ENCODE assay signal across 8 cellular contexts in the genomic region with DNA sequence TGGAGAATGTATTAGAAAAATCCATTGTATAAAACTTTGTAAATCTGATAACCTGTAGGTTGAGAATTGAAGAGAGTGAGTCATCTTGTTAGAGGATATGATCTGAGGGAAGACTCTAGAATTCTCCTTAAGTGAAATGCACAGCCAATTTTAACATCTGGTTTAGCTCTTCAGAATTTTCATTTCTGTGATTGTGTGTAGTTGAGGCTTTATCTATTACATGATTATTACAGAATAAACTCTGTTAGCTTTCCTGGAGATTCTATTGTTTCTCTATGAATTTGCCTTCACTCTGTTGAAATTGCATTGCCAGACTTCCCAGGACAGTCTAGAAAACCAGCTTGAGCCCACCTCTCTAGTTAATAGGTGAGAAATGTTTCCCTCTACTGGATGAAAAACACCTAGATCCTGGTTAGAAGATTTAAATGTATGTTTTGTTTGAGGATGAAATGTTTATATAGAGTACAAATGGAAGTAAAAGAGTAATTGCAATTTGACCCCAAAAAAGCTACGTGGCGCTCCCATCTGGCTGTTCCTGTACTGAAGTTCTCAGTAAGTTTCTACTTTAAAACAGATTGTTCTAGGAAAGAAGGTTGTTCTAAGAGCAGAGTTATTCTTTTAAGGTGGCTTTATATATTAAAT. TPM values are rescaled to one million over a fixed set of nuclear protein-coding genes. Genes with fewer than 3 reads are reported as not detected.
DNase-seq lines count a peak whose midpoint lies in the region; ATAC-seq lines count a peak whose summit lies in the region.

No MANE protein-coding gene starts in this region.

- H3K14ac ChIP-seq in neuronal stem cell (ENCODE audit: low read length), result no peak overlapping the region

- no peak overlapping the region for H3K4me2 ChIP-seq in neuronal stem cell (ENCODE audit: insufficient read depth, low read length, poor library complexity, severe bottlenecking)

- WGBS in thymus, result 32% methylated on average over 2 of the region's 2 CpGs
- WGBS in neuronal stem cell (ENCODE audit: extremely low coverage in 2 of 2, insufficient read length in 2 of 2, insufficient replicate concordance in 1 of 2), 2 donors, result no CpG with 5 or more reads among the region's 2 CpGs

- no peak overlapping the region for H2AFZ ChIP-seq in neuronal stem cell (ENCODE audit: low read length)

- ATAC-seq in HG02759 (IDR thresholded peaks at IDR 0.05; ENCODE audit: unreplicated experiment) (no peak), GM18870 (IDR thresholded peaks at IDR 0.05; ENCODE audit: unreplicated experiment) (no peak)

- H3K4me3 ChIP-seq in iPS-18c (ENCODE audit: insufficient read depth, low read depth, low read length) (peak overlapping the region; percentile 92; the same call in 1 of the 2 replicates), thymus (ENCODE audit: low read length) (peak overlapping the region; percentile 32), neuronal stem cell (ENCODE audit: low read length in 2 of 2) (peak overlapping the region in 1 of 2 donors; percentile 65)

- no peak overlapping the region for H2BK120ac ChIP-seq in neuronal stem cell (ENCODE audit: low read depth, low read length)

- H2AK5ac ChIP-seq in neuronal stem cell (ENCODE audit: low read depth, low read length), result no peak overlapping the region

- DNase-seq in DMS153 treated with DMSO at 0.1 percent for 48 hours (lab: John Stamatoyannopoulos, UW; ENCODE audit: unreplicated experiment), result peak; percentile 42
- peak; percentile 39 for DNase-seq in KBM-7
- DNase-seq in activated T-helper 1 cell treated with anti-CD3 and anti-CD28 coated beads, Interleukin-12 subunit alpha, Interleukin-12 subunit beta, Interleukin-2, Interleukin-4 antibody, amounts not matched to agents 30 ng/mL and 10 ng/mL and 1 ng/mL, durations not matched to agents 14 hours and 24 hours and 36 hours (ENCODE audit: low spot score), result no peak
- no peak for DNase-seq in neuronal stem cell (ENCODE audit: low spot score)

- peaks cover 3% of the 10 kb centered on the region for H3K79me1 ChIP-seq in neuronal stem cell (ENCODE audit: low read depth, low read length)

- in situ Hi-C loops in KBM-7 (cut with MboI; ENCODE audit: low pct_unique_long_range_greater_than_20kb, low sequenced_read_pairs), result loop anchor here (25.0 kb wide), 1 partner anchor 368 kb away; no protein-coding TSS in a partner anchor

- H3K4me1 Mint-ChIP-seq in activated T-helper 1 cell treated with anti-CD3 and anti-CD28 coated beads, Interleukin-12 subunit alpha, Interleukin-12 subunit beta, Interleukin-2, Interleukin-4 antibody, amounts not matched to agents 30 ng/mL and 10 ng/mL and 1 ng/mL, durations not matched to agents 14 hours and 24 hours and 36 hours (ENCODE audit: low read depth), result peaks cover 51% of the 10 kb centered on the region

- H3K27me3 ChIP-seq in thymus (ENCODE audit: control insufficient read depth, insufficient read depth) (no peaks in the 10 kb centered on the region), neuronal stem cell (ENCODE audit: control insufficient read depth in 3 of 3, insufficient read depth in 3 of 3, low read depth in 1 of 3, low read length in 3 of 3) (no peaks in the 10 kb centered on the region)

- no peak overlapping the region for H2BK5ac ChIP-seq in neuronal stem cell (ENCODE audit: low read length)

- no peak overlapping the region for H3K27ac ChIP-seq in thymus (ENCODE audit: low read depth)
- H3K27ac ChIP-seq in neuronal stem cell (replicated peaks; ENCODE audit: low read length), result no peak overlapping the region

- peaks cover 2% of the 10 kb centered on the region for H3K27me3 Mint-ChIP-seq in activated T-helper 1 cell treated with anti-CD3 and anti-CD28 coated beads, Interleukin-12 subunit alpha, Interleukin-12 subunit beta, Interleukin-2, Interleukin-4 antibody, amounts not matched to agents 30 ng/mL and 10 ng/mL and 1 ng/mL, durations not matched to agents 14 hours and 24 hours and 36 hours (ENCODE audit: insufficient read depth)

- no peak overlapping the region for H4K91ac ChIP-seq in neuronal stem cell (ENCODE audit: low read depth, low read length, poor library complexity)

- H3K18ac ChIP-seq in neuronal stem cell (ENCODE audit: low read length), result no peak overlapping the region

- H2BK12ac ChIP-seq in neuronal stem cell (ENCODE audit: low read length), result no peak overlapping the region

- no peak overlapping the region for H3K9ac ChIP-seq in neuronal stem cell (ENCODE audit: low read depth, low read length, poor library complexity)

- H3K36me3 ChIP-seq in thymus (ENCODE audit: control insufficient read depth, insufficient read depth) (no peaks in the 10 kb centered on the region), neuronal stem cell (replicated peaks in 1 of 2; ENCODE audit: control insufficient read depth in 2 of 2, insufficient read depth in 2 of 2, low read length in 2 of 2) (peaks cover 0 to 7% of the 10 kb centered on the region in 2 donors)

- no peaks in the 10 kb centered on the region for H3K9me3 Mint-ChIP-seq in activated T-helper 1 cell treated with anti-CD3 and anti-CD28 coated beads, Interleukin-12 subunit alpha, Interleukin-12 subunit beta, Interleukin-2, Interleukin-4 antibody, amounts not matched to agents 30 ng/mL and 10 ng/mL and 1 ng/mL, durations not matched to agents 14 hours and 24 hours and 36 hours

- intact Hi-C loops in activated T-helper 1 cell treated with anti-CD3 and anti-CD28 coated beads, Interleukin-12 subunit alpha, Interleukin-12 subunit beta, Interleukin-2, Interleukin-4 antibody, amounts not matched to agents 30 ng/mL and 10 ng/mL and 1 ng/mL, durations not matched to agents 14 hours and 24 hours and 36 hours (cut with micrococcal nuclease), result loop anchor here (1.0 kb wide), 2 partner anchors 16 to 393 kb away; no protein-coding TSS in a partner anchor

- H4K8ac ChIP-seq in neuronal stem cell (ENCODE audit: low read depth, low read length), result no peak overlapping the region

- H3K4me1 ChIP-seq in thymus (ENCODE audit: control insufficient read depth, insufficient read depth, low read length) (peaks cover 17% of the 10 kb centered on the region), neuronal stem cell (ENCODE audit: control insufficient read depth in 2 of 2, insufficient read depth in 1 of 2, low read depth in 1 of 2, low read length in 2 of 2) (peaks cover 11 to 13% of the 10 kb centered on the region in 2 donors)

- H3K4ac ChIP-seq in neuronal stem cell (ENCODE audit: low read length), result no peak overlapping the region

- no peak overlapping the region for H3K23ac ChIP-seq in neuronal stem cell (ENCODE audit: low read depth, low read length, poor library complexity)

- H3K9me3 ChIP-seq in iPS-18c (ENCODE audit: control insufficient read depth, insufficient read depth, low read length), result no peaks in the 10 kb centered on the region
- no peaks in the 10 kb centered on the region for H3K9me3 ChIP-seq in thymus (ENCODE audit: control insufficient read depth)
- H3K9me3 ChIP-seq in neuronal stem cell (replicated peaks in 1 of 2; ENCODE audit: control insufficient read depth in 2 of 2, insufficient read depth in 1 of 2, low read depth in 1 of 2, low read length in 2 of 2), result no peaks in the 10 kb centered on the region

- H3K27ac Mint-ChIP-seq in activated T-helper 1 cell treated with anti-CD3 and anti-CD28 coated beads, Interleukin-12 subunit alpha, Interleukin-12 subunit beta, Interleukin-2, Interleukin-4 antibody, amounts not matched to agents 30 ng/mL and 10 ng/mL and 1 ng/mL, durations not matched to agents 14 hours and 24 hours and 36 hours, result peak overlapping the region; percentile 100

- H3K36me3 Mint-ChIP-seq in activated T-helper 1 cell treated with anti-CD3 and anti-CD28 coated beads, Interleukin-12 subunit alpha, Interleukin-12 subunit beta, Interleukin-2, Interleukin-4 antibody, amounts not matched to agents 30 ng/mL and 10 ng/mL and 1 ng/mL, durations not matched to agents 14 hours and 24 hours and 36 hours (ENCODE audit: low read depth), result peaks cover 31% of the 10 kb centered on the region

- no peak overlapping the region for H2BK15ac ChIP-seq in neuronal stem cell (ENCODE audit: low read length)

- peak overlapping the region; percentile 100 for H3K4me3 Mint-ChIP-seq in activated T-helper 1 cell treated with anti-CD3 and anti-CD28 coated beads, Interleukin-12 subunit alpha, Interleukin-12 subunit beta, Interleukin-2, Interleukin-4 antibody, amounts not matched to agents 30 ng/mL and 10 ng/mL and 1 ng/mL, durations not matched to agents 14 hours and 24 hours and 36 hours

RNA-seq across cellular contexts. Expression of a gene that starts 2.9 kb away (rescaled TPM):
- 90.9 and 94.3 TPM in 2 replicates for total RNA-seq in activated T-helper 1 cell treated with anti-CD3 and anti-CD28 coated beads, Interleukin-12 subunit alpha, Interleukin-12 subunit beta, Interleukin-2, Interleukin-4 antibody, amounts not matched to agents 30 ng/mL and 10 ng/mL and 1 ng/mL, durations not matched to agents 14 hours and 24 hours and 36 hours
- polyA plus RNA-seq in thymus, result 42.3 TPM
- 42.1 TPM for polyA plus RNA-seq in neuronal stem cell (2013, experiment 1 of 2)
- polyA plus RNA-seq in neuronal stem cell (2013, experiment 2 of 2), result 44.5 TPM

Comparison
In these comparisons a context has a peak if more than half of its experiments do, and no peak if none do; other contexts are left out.
1. DNase-seq: peak in DMS153 treated with DMSO at 0.1 percent for 48 hours (single experiment) and KBM-7 (single experiment); none in activated T-helper 1 cell treated with anti-CD3 and anti-CD28 coated beads, Interleukin-12 subunit alpha, Interleukin-12 subunit beta, Interleukin-2, Interleukin-4 antibody, amounts not matched to agents 30 ng/mL and 10 ng/mL and 1 ng/mL, durations not matched to agents 14 hours and 24 hours and 36 hours (single experiment) and neuronal stem cell (single experiment).